8 cellular contexts compared by ENCODE assay signal in genomic region chr16:48244863-48245195, GRCh38. TPM values are rescaled to one million over a fixed set of nuclear protein-coding genes. Genes with fewer than 3 reads are reported as not detected.
DNase-seq lines count a peak whose midpoint lies in the region; ATAC-seq and TF ChIP-seq lines count a peak whose summit lies in the region.

No MANE protein-coding gene starts in this region.

- TF ChIP-seq CTCF in C4-2B (conservative IDR thresholded peaks at IDR 0.05) (no peak), LNCaP clone FGC (IDR thresholded peaks at IDR 0.05; ENCODE audit: control insufficient read depth, extremely low read depth, insufficient read depth) (no peak), dorsolateral prefrontal cortex (IDR thresholded peaks at IDR 0.05 in 54 of 56, conservative IDR thresholded peaks at IDR 0.05 in 2 of 56; ENCODE audit: low read depth in 1 of 56, partially characterized antibody in 56 of 56) (no peak), GM13976 (IDR thresholded peaks at IDR 0.05; ENCODE audit: borderline replicate concordance, control extremely low read depth, extremely low read depth, insufficient read depth, missing control alignments) (no peak)

- peak overlapping the region; percentile 93 for H3K27ac ChIP-seq in C4-2B
- H3K27ac ChIP-seq in dorsolateral prefrontal cortex: peak overlapping the region in 53 of 59 donors; percentile 11 to 95 (median 87)

- no peaks in the 10 kb centered on the region for H3K27me3 ChIP-seq in dorsolateral prefrontal cortex

- H3K4me3 Mint-ChIP-seq in natural killer cell treated with Interleukin-12 subunit alpha and Interleukin-12 subunit beta and Interleukin-15 and Interleukin-18, amount 100 ng/mL, for 72 hours: peak overlapping the region; percentile 97

- intact Hi-C loops in dorsolateral prefrontal cortex (cut with DNase I): loop anchor here (5.0 to 10.0 kb wide), 3 partner anchors 297 to 380 kb away; partner anchors contain the start of gene N4BP1 (in 1 of the 2)
- intact Hi-C loops in head of caudate nucleus (cut with DNase I): loop anchor here (10.0 kb wide), 1 partner anchor 370 kb away; the partner anchor contains the start of gene N4BP1

- peak overlapping the region; percentile 75 to 90 for H3K27ac Mint-ChIP-seq in natural killer cell treated with Interleukin-12 subunit alpha and Interleukin-12 subunit beta and Interleukin-15 and Interleukin-18, amount 100 ng/mL, for 72 hours

- peaks cover 12% of the 10 kb centered on the region for H3K36me3 Mint-ChIP-seq in natural killer cell treated with Interleukin-12 subunit alpha and Interleukin-12 subunit beta and Interleukin-15 and Interleukin-18, amount 100 ng/mL, for 72 hours

- peaks cover 16 to 24% of the 10 kb centered on the region in 2 donors for H3K4me1 Mint-ChIP-seq in natural killer cell treated with Interleukin-12 subunit alpha and Interleukin-12 subunit beta and Interleukin-15 and Interleukin-18, amount 100 ng/mL, for 72 hours (ENCODE audit: low read depth in 2 of 2)

- in situ Hi-C loops in GM13976 (cut with MboI; ENCODE audit: low sequenced_read_pairs, unreplicated experiment): loop anchor here (25.0 kb wide), 1 partner anchor 292 kb away; no protein-coding TSS in a partner anchor

- peaks cover 4% of the 10 kb centered on the region for H3K9me3 Mint-ChIP-seq in natural killer cell treated with Interleukin-12 subunit alpha and Interleukin-12 subunit beta and Interleukin-15 and Interleukin-18, amount 100 ng/mL, for 72 hours

- no peak for DNase-seq in LNCaP clone FGC (ENCODE audit: low read depth)
- DNase-seq in dorsolateral prefrontal cortex: no peak
- no peak for DNase-seq in natural killer cell treated with Interleukin-12 subunit alpha and Interleukin-12 subunit beta and Interleukin-15 and Interleukin-18, amount 100 ng/mL, for 72 hours (ENCODE audit: low spot score)
- DNase-seq in head of caudate nucleus: no peak
- DNase-seq in GM13976 (ENCODE audit: low spot score): no peak
- DNase-seq in NCI-H226: no peak

- peak overlapping the region; percentile 81 for H3K4me3 ChIP-seq in LNCaP clone FGC (ENCODE audit: low read depth, low read length)
- H3K4me3 ChIP-seq in dorsolateral prefrontal cortex: peak overlapping the region; percentile 62 to 99 (median 93)

- H3K27me3 Mint-ChIP-seq in natural killer cell treated with Interleukin-12 subunit alpha and Interleukin-12 subunit beta and Interleukin-15 and Interleukin-18, amount 100 ng/mL, for 72 hours: peaks cover 0 to 2% of the 10 kb centered on the region in 2 donors

- ATAC-seq in natural killer cell treated with Interleukin-12 subunit alpha and Interleukin-12 subunit beta and Interleukin-15 and Interleukin-18, amount 100 ng/mL, for 72 hours: no peak
- ATAC-seq in GM21447 (IDR thresholded peaks at IDR 0.05; ENCODE audit: unreplicated experiment): no peak

RNA-seq across cellular contexts. Expression of gene LONP2, which starts 0.7 kb away (rescaled TPM):
- 100 to 1,000 TPM in 91 of 120 experiments, 10 to 100 TPM in 29; 68.2 to 129 (median 106) TPM for total RNA-seq in dorsolateral prefrontal cortex
- total RNA-seq in natural killer cell treated with Interleukin-12 subunit alpha and Interleukin-12 subunit beta and Interleukin-15 and Interleukin-18, amount 100 ng/mL, for 72 hours: 10 to 100 TPM; 52.0 to 54.4 TPM

RNA-seq across cellular contexts. Expression of gene ABCC11, which starts 2.5 kb away (rescaled TPM):
- 1 to 10 TPM in 69 of 120 experiments, under 1 TPM in 50, not detected in 1; 0.14 to 3.4 (median 1.1) TPM for total RNA-seq in dorsolateral prefrontal cortex
- not detected for total RNA-seq in natural killer cell treated with Interleukin-12 subunit alpha and Interleukin-12 subunit beta and Interleukin-15 and Interleukin-18, amount 100 ng/mL, for 72 hours
